8 cellular contexts compared by ENCODE assay signal in the genomic region with DNA sequence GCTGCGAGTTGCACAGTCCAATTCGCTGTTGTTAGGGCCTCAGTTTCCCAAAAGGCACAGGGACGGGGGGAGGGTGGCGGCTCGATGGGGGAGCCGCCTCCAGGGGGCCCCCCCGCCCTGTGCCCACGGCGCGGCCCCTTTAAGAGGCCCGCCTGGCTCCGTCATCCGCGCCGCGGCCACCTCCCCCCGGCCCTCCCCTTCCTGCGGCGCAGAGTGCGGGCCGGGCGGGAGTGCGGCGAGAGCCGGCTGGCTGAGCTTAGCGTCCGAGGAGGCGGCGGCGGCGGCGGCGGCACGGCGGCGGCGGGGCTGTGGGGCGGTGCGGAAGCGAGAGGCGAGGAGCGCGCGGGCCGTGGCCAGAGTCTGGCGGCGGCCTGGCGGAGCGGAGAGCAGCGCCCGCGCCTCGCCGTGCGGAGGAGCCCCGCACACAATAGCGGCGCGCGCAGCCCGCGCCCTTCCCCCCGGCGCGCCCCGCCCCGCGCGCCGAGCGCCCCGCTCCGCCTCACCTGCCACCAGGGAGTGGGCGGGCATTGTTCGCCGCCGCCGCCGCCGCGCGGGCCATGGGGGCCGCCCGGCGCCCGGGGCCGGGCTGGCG. TPM values are rescaled to one million over a fixed set of nuclear protein-coding genes. Genes with fewer than 3 reads are reported as not detected.
DNase-seq lines count a peak whose midpoint lies in the region; TF ChIP-seq lines count a peak whose summit lies in the region.

A gene (plus strand): TSS at position 209 of the 592 bp plus-strand sequence. CDS start 452 bp downstream, outside the sequence.

- H3K36me3 ChIP-seq in skeletal muscle tissue (ENCODE audit: control insufficient read depth in 3 of 3, insufficient read depth in 3 of 3, low read length in 3 of 3), result no peaks in the 10 kb centered on the region

- peaks cover 0 to 4% (median 2%) of the 10 kb centered on the region in 3 donors for H3K9me3 ChIP-seq in skeletal muscle tissue (ENCODE audit: control insufficient read depth in 3 of 3, low read length in 3 of 3)

- H3K9ac ChIP-seq in skeletal muscle tissue (ENCODE audit: low read depth in 1 of 3, low read length in 3 of 3), result peak within 1 kb of the TSS; percentile 43 to 71 (median 53)

- H3K27me3 ChIP-seq in skeletal muscle tissue (ENCODE audit: control insufficient read depth in 3 of 3, insufficient read depth in 3 of 3, low read length in 3 of 3), result peaks cover 3 to 31% (median 18%) of the 10 kb centered on the region in 3 donors

- H3K36me3 Mint-ChIP-seq in chondrocyte (ENCODE audit: low read depth), result peaks cover 15% of the 10 kb centered on the region

- H3K4me1 Mint-ChIP-seq in chondrocyte (ENCODE audit: low read depth), result peaks cover 44% of the 10 kb centered on the region

- H3K4me3 Mint-ChIP-seq in chondrocyte (ENCODE audit: unreplicated experiment), result peak within 1 kb of the TSS; percentile 75

- TF ChIP-seq CTCF in chondrocyte (IDR thresholded peaks at IDR 0.05), result peak; percentile 32

- no peaks in the 10 kb centered on the region for H3K27me3 Mint-ChIP-seq in chondrocyte (ENCODE audit: low read depth)

- peak within 1 kb of the TSS; percentile 71 to 74 (median 71) for H3K4me3 ChIP-seq in skeletal muscle tissue (ENCODE audit: low read length in 3 of 3)

- peaks cover 16% of the 10 kb centered on the region for H3K9me3 Mint-ChIP-seq in chondrocyte (ENCODE audit: low read depth)

- peak within 1 kb of the TSS; percentile 17 for H3K27ac Mint-ChIP-seq in chondrocyte (ENCODE audit: unreplicated experiment)

- H3K4me1 ChIP-seq in skeletal muscle tissue (ENCODE audit: control insufficient read depth in 3 of 3, insufficient read depth in 3 of 3, low read length in 3 of 3), result peaks cover 41 to 47% (median 44%) of the 10 kb centered on the region in 3 donors

- H3K27ac ChIP-seq in skeletal muscle tissue (ENCODE audit: low read depth, low read length), result peak within 1 kb of the TSS; percentile 60

- DNase-seq in NCI-H345 (lab: John Stamatoyannopoulos, UW) (peak; percentile 68), NCI-H345 treated with DMSO at 0.1 percent for 48 hours (lab: John Stamatoyannopoulos, UW; ENCODE audit: unreplicated experiment) (no peak), MV-4-11 (lab: John Stamatoyannopoulos, UW) (peak; percentile 13), chondrocyte (ENCODE audit: low spot score) (no peak), iris pigment epithelial cell (ENCODE audit: low read depth) (peak; percentile 79), NCI-H510A (lab: John Stamatoyannopoulos, UW) (no peak)
- DNase-seq in activated CD4-positive, CD25-positive, alpha-beta regulatory T cell treated with anti-CD3 and anti-CD28 coated beads, Interleukin-2, amount 50 U/mL, for 16 hours (ENCODE audit: low read depth, low spot score), result peak; percentile 18

RNA-seq across cellular contexts. Expression of the gene that starts here (rescaled TPM):
- total RNA-seq in chondrocyte (28.4 to 44.5 TPM (median 30.0 TPM) in 3 replicates), skeletal muscle tissue (12.5 TPM)

Comparison
In these comparisons a context has a peak if more than half of its experiments do, and no peak if none do; other contexts are left out.
1. DNase-seq: peak in NCI-H345 (single experiment), MV-4-11 (single experiment), activated CD4-positive, CD25-positive, alpha-beta regulatory T cell treated with anti-CD3 and anti-CD28 coated beads, Interleukin-2, amount 50 U/mL, for 16 hours (single experiment) and iris pigment epithelial cell (single experiment); none in NCI-H345 treated with DMSO at 0.1 percent for 48 hours (single experiment), chondrocyte (single experiment) and NCI-H510A (single experiment).